Comparison of ENCODE assay signal across 1 cellular context in genomic region chr12:52036587-52037171, GRCh38.
TF ChIP-seq lines count a peak whose summit lies in the region.

No MANE protein-coding gene starts in this region.

TF ChIP-seq in HepG2, 621 proteins besides CTCF, POLR2A, EP300 and RAD21 (continued from another document and continues in another):
- TF ChIP-seq ZBTB14 (CRISPR knock-in tag; IDR thresholded peaks at IDR 0.05): no peak
- no peak for TF ChIP-seq TSC22D2 (CRISPR knock-in tag; IDR thresholded peaks at IDR 0.05; ENCODE audit: borderline replicate concordance)
- no peak for TF ChIP-seq ZFYVE20 (CRISPR knock-in tag; IDR thresholded peaks at IDR 0.05; ENCODE audit: borderline replicate concordance, low read depth)
- no peak for TF ChIP-seq RFX3 (CRISPR knock-in tag; IDR thresholded peaks at IDR 0.05)
- peak; percentile 99 for TF ChIP-seq HIVEP1 (CRISPR knock-in tag; IDR thresholded peaks at IDR 0.05)
- TF ChIP-seq MIXL1 (CRISPR knock-in tag; IDR thresholded peaks at IDR 0.05): no peak
- no peak for TF ChIP-seq FOSL1 (CRISPR knock-in tag; IDR thresholded peaks at IDR 0.05; ENCODE audit: borderline replicate concordance)
- TF ChIP-seq ZNF567 (CRISPR knock-in tag; IDR thresholded peaks at IDR 0.05; ENCODE audit: borderline replicate concordance): no peak
- no peak for TF ChIP-seq SMAD1 (CRISPR knock-in tag; IDR thresholded peaks at IDR 0.05; ENCODE audit: borderline replicate concordance, low read depth)
- TF ChIP-seq MAF1 (CRISPR knock-in tag; IDR thresholded peaks at IDR 0.05; ENCODE audit: borderline replicate concordance): no peak
- TF ChIP-seq ZNF101 (CRISPR knock-in tag; IDR thresholded peaks at IDR 0.05; ENCODE audit: borderline replicate concordance, low read depth): no peak
- no peak for TF ChIP-seq NR0B2 (CRISPR knock-in tag; IDR thresholded peaks at IDR 0.05)
- no peak for TF ChIP-seq GABPA (IDR thresholded peaks at IDR 0.05; ENCODE audit: low read depth, low read length)
- TF ChIP-seq GABPA (CRISPR knock-in tag; IDR thresholded peaks at IDR 0.05; ENCODE audit: low read depth): no peak
- no peak for TF ChIP-seq TFDP2 (CRISPR knock-in tag; IDR thresholded peaks at IDR 0.05)
- TF ChIP-seq ZKSCAN1 (IDR thresholded peaks at IDR 0.05; ENCODE audit: low read length): no peak
- TF ChIP-seq NR2F1 (CRISPR knock-in tag; IDR thresholded peaks at IDR 0.05): no peak
- TF ChIP-seq CHD2 (IDR thresholded peaks at IDR 0.05; ENCODE audit: low read depth, low read length): no peak
- no peak; the same call in 1 of the 2 replicates for TF ChIP-seq BHLHE40 (IDR thresholded peaks at IDR 0.05; ENCODE audit: low read length)
- no peak for TF ChIP-seq ARNT (IDR thresholded peaks at IDR 0.05)
- TF ChIP-seq PRDM10 (CRISPR knock-in tag; IDR thresholded peaks at IDR 0.05; ENCODE audit: low read depth): no peak
- peak; percentile 68 for TF ChIP-seq SRSF1 (optimal IDR thresholded peaks at IDR 0.05; ENCODE audit: low read depth, low read length)
- TF ChIP-seq NR1H2 (CRISPR knock-in tag; IDR thresholded peaks at IDR 0.05; ENCODE audit: borderline replicate concordance, low read depth): no peak
- no peak for TF ChIP-seq MYNN (CRISPR knock-in tag; IDR thresholded peaks at IDR 0.05; ENCODE audit: low read depth)
- TF ChIP-seq NCOA2 (CRISPR knock-in tag; IDR thresholded peaks at IDR 0.05): 0 out of 2 replicates have a peak, but pooled peaks have one; percentile 21
- peak; percentile 40; the same call in 1 of the 2 replicates for TF ChIP-seq HOXA3 (CRISPR knock-in tag; IDR thresholded peaks at IDR 0.05)
- TF ChIP-seq CREB1 (IDR thresholded peaks at IDR 0.05): 0 out of 2 replicates have a peak, but pooled peaks have one; percentile 9
- TF ChIP-seq CREB1 (CRISPR knock-in tag; IDR thresholded peaks at IDR 0.05): no peak
- no peak for TF ChIP-seq ZNF138 (CRISPR knock-in tag; IDR thresholded peaks at IDR 0.05; ENCODE audit: low read depth)
- TF ChIP-seq ZNF121 (CRISPR knock-in tag; IDR thresholded peaks at IDR 0.05): no peak
- TF ChIP-seq ZNF562 (CRISPR knock-in tag; IDR thresholded peaks at IDR 0.05; ENCODE audit: borderline replicate concordance): no peak
- no peak for TF ChIP-seq NBN (conservative IDR thresholded peaks at IDR 0.05)
- no peak for TF ChIP-seq ELF4 (CRISPR knock-in tag; IDR thresholded peaks at IDR 0.05; ENCODE audit: borderline replicate concordance)
- no peak for TF ChIP-seq FOXK2 (IDR thresholded peaks at IDR 0.05)
- no peak for TF ChIP-seq ZBTB43 (CRISPR knock-in tag; conservative IDR thresholded peaks at IDR 0.05)
- no peak for TF ChIP-seq HMGA1 (CRISPR knock-in tag; conservative IDR thresholded peaks at IDR 0.05)
- no peak for TF ChIP-seq ZBTB26 (CRISPR knock-in tag; IDR thresholded peaks at IDR 0.05; ENCODE audit: borderline replicate concordance)
- TF ChIP-seq ZNF17 (CRISPR knock-in tag; IDR thresholded peaks at IDR 0.05): no peak
- no peak for TF ChIP-seq RBM22 (optimal IDR thresholded peaks at IDR 0.05; ENCODE audit: low read length)
- no peak for TF ChIP-seq ZFP36L2 (CRISPR knock-in tag; IDR thresholded peaks at IDR 0.05)
- no peak for TF ChIP-seq PRDM15 (CRISPR knock-in tag; IDR thresholded peaks at IDR 0.05)
- TF ChIP-seq ZNF260 (CRISPR knock-in tag; IDR thresholded peaks at IDR 0.05; ENCODE audit: borderline replicate concordance, low read depth): no peak
- TF ChIP-seq ZBTB49 (CRISPR knock-in tag; IDR thresholded peaks at IDR 0.05; ENCODE audit: borderline replicate concordance): no peak
- TF ChIP-seq ZNF205 (CRISPR knock-in tag; IDR thresholded peaks at IDR 0.05): no peak
- TF ChIP-seq PBX3 (CRISPR knock-in tag; IDR thresholded peaks at IDR 0.05; ENCODE audit: borderline replicate concordance): no peak
- no peak for TF ChIP-seq ZBTB34 (CRISPR knock-in tag; IDR thresholded peaks at IDR 0.05)
- no peak for TF ChIP-seq ZNF124 (CRISPR knock-in tag; IDR thresholded peaks at IDR 0.05)
- TF ChIP-seq KDM2A (CRISPR knock-in tag; IDR thresholded peaks at IDR 0.05; ENCODE audit: borderline replicate concordance, low read depth): peak; percentile 60; the same call in 1 of the 2 replicates
- no peak for TF ChIP-seq ZNF784 (CRISPR knock-in tag; IDR thresholded peaks at IDR 0.05; ENCODE audit: borderline replicate concordance)
